ENCODE assay signal across 21 cellular contexts in the genomic region with DNA sequence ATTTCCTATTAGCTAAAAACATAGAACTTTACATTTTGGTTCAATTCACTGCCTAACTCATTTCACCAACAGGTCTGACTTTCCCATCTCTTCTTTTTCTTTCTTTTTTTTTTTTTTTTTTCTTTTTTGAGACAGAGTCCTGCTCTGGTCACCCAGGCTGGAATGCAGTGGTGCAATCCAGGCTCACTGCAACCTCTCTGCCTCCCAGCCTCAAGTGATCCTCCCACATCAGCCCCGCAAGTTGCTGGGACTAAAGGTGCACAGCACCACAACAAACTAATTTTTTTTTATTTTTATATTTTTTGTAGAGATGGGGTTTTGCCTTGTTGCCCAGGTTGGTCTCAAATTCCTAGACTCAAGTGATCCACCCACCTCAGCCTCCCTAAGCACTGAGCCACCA.
"Had no signal": no experiment of that assay in that cellular context is flagged by ENCODE, and none has a peak within 500 bp of the region (broad histone marks: within the 10 kb centered on the region; RNA-seq: fewer than 3 reads in every experiment).

No MANE protein-coding gene starts in this region.

- H3K27me3 ChIP-seq: gastrocnemius medialis had no signal

- H3K27ac ChIP-seq: coronary artery, dorsolateral prefrontal cortex, esophagus muscularis mucosa, gastrocnemius medialis, heart right ventricle, left lung, lower lobe of right lung had no signal

- H3K4me3 ChIP-seq: coronary artery, dorsolateral prefrontal cortex, esophagus muscularis mucosa, gastrocnemius medialis, heart right ventricle, left lung, lower lobe of right lung had no signal

- ATAC-seq: gastrocnemius medialis; heart right ventricle; left cardiac atrium; left lung; left ventricle myocardium superior; lower lobe of right lung; naive thymus-derived CD4-positive, alpha-beta T cell had no signal

- DNase-seq: dermis blood vessel endothelial cell; dorsolateral prefrontal cortex; effector CD4-positive, alpha-beta T cell; effector memory CD4-positive, alpha-beta T cell; foreskin fibroblast; foreskin melanocyte; gastrocnemius medialis; glutamatergic neuron; head of caudate nucleus; heart right ventricle; hippocampal formation; left cardiac atrium; left lung; left ventricle myocardium superior; lower lobe of right lung; mesenchymal stem cell; naive thymus-derived CD4-positive, alpha-beta T cell had no signal

- H3K4me1 ChIP-seq: esophagus muscularis mucosa, gastrocnemius medialis, heart right ventricle, left lung, lower lobe of right lung had no signal

- FAIRE-seq: endothelial cell of umbilical vein, keratinocyte had no signal

- H3K36me3 ChIP-seq: esophagus muscularis mucosa, gastrocnemius medialis, heart right ventricle, left lung, lower lobe of right lung had no signal

- H3K9me3 ChIP-seq: esophagus muscularis mucosa, gastrocnemius medialis, heart right ventricle, left lung, lower lobe of right lung had no signal
